Comparison of ENCODE assay signal across 8 cellular contexts in the genomic region with DNA sequence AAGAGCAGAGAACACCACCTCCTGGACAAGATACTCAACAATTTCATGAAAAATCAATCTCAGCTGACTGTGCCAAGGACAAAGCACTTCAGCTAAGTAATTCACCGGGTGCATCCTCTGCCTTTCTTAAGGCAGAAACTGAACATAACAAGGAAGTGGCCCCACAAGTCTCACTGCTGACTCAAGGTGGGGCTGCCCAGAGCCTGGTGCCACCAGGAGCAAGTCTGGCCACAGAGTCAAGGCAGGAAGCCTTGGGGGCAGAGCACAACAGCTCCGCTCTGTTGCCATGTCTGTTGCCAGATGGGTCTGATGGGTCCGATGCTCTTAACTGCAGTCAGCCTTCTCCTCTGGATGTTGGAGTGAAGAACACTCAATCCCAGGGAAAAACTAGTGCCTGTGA.
DNase-seq lines count a peak whose midpoint lies in the region; ATAC-seq and TF ChIP-seq lines count a peak whose summit lies in the region.

No MANE protein-coding gene starts in this region.

- peak overlapping the region; percentile 98 for H3K27ac Mint-ChIP-seq in activated CD4-positive, alpha-beta memory T cell treated with anti-CD3 and anti-CD28 coated beads, Interleukin-2, amount 10 ng/mL, durations not matched to agents 7 days and 5 days
- H3K27ac Mint-ChIP-seq in WTC11: no peak overlapping the region

- no peaks in the 10 kb centered on the region for H3K27me3 ChIP-seq in foreskin keratinocyte

- H3K27me3 Mint-ChIP-seq in activated CD4-positive, alpha-beta memory T cell treated with anti-CD3 and anti-CD28 coated beads, Interleukin-2, amount 10 ng/mL, durations not matched to agents 7 days and 5 days: no peaks in the 10 kb centered on the region
- no peaks in the 10 kb centered on the region for H3K27me3 Mint-ChIP-seq in WTC11 (ENCODE audit: low read depth)

- H3K4me1 ChIP-seq in foreskin keratinocyte: peaks cover 5% of the 10 kb centered on the region

- CTCF ChIA-PET in activated CD4-positive, alpha-beta memory T cell treated with anti-CD3 and anti-CD28 coated beads, Interleukin-2, amount 10 ng/mL, durations not matched to agents 7 days and 5 days (lab: Charles Lee): interaction anchor here (0.6 to 1.9 kb wide), 10 partner anchors 8 to 285 kb away, joined by 3 to 6 read pairs (median 4); no protein-coding TSS in a partner anchor
- CTCF ChIA-PET in WTC11 (lab: Charles Lee): interaction anchor here (1.3 to 1.7 kb wide), 2 partner anchors 250 to 284 kb away, joined by 3 to 4 read pairs; no protein-coding TSS in a partner anchor

- peak; percentile 23 for ATAC-seq in GM21825 (IDR thresholded peaks at IDR 0.05; ENCODE audit: unreplicated experiment)
- no peak for ATAC-seq in HG02610 (IDR thresholded peaks at IDR 0.05; ENCODE audit: unreplicated experiment)
- no peak for ATAC-seq in foreskin keratinocyte
- no peak for ATAC-seq in WTC11
- ATAC-seq in HG03039 (IDR thresholded peaks at IDR 0.05; ENCODE audit: unreplicated experiment): no peak

- peaks cover 66% of the 10 kb centered on the region for H3K36me3 Mint-ChIP-seq in activated CD4-positive, alpha-beta memory T cell treated with anti-CD3 and anti-CD28 coated beads, Interleukin-2, amount 10 ng/mL, durations not matched to agents 7 days and 5 days (ENCODE audit: low read depth)
- peaks cover 22% of the 10 kb centered on the region; the same call in 1 of the 2 replicates for H3K36me3 Mint-ChIP-seq in WTC11

- H3K4me1 Mint-ChIP-seq in activated CD4-positive, alpha-beta memory T cell treated with anti-CD3 and anti-CD28 coated beads, Interleukin-2, amount 10 ng/mL, durations not matched to agents 7 days and 5 days: peaks cover 72% of the 10 kb centered on the region
- peaks cover 20% of the 10 kb centered on the region for H3K4me1 Mint-ChIP-seq in WTC11

- no peaks in the 10 kb centered on the region for H3K9me3 Mint-ChIP-seq in activated CD4-positive, alpha-beta memory T cell treated with anti-CD3 and anti-CD28 coated beads, Interleukin-2, amount 10 ng/mL, durations not matched to agents 7 days and 5 days
- no peaks in the 10 kb centered on the region for H3K9me3 Mint-ChIP-seq in WTC11

- peak; percentile 74 for DNase-seq in activated CD4-positive, alpha-beta memory T cell treated with anti-CD3 and anti-CD28 coated beads, Interleukin-2, amount 10 ng/mL, durations not matched to agents 7 days and 5 days
- DNase-seq in glomerular visceral epithelial cell (ENCODE audit: extremely low spot score) (peak; percentile 68), foreskin keratinocyte (no peak), WTC11 (ENCODE audit: low spot score) (no peak)
- peak; percentile 29 for DNase-seq in stimulated activated CD8-positive, alpha-beta memory T cell treated with anti-CD3 and anti-CD28 coated beads, Interleukin-12 subunit alpha, Interleukin-12 subunit beta, amount 100 ng/mL, for 1 hour (ENCODE audit: low read depth)

- H3K4me3 Mint-ChIP-seq in activated CD4-positive, alpha-beta memory T cell treated with anti-CD3 and anti-CD28 coated beads, Interleukin-2, amount 10 ng/mL, durations not matched to agents 7 days and 5 days: peak overlapping the region; percentile 75
- no peak overlapping the region for H3K4me3 Mint-ChIP-seq in WTC11

- no peak for TF ChIP-seq CTCF in foreskin keratinocyte (conservative IDR thresholded peaks at IDR 0.05)
- TF ChIP-seq CTCF in WTC11 (IDR thresholded peaks at IDR 0.05): no peak

- POLR2A ChIA-PET in activated CD4-positive, alpha-beta memory T cell treated with anti-CD3 and anti-CD28 coated beads, Interleukin-2, amount 10 ng/mL, durations not matched to agents 7 days and 5 days (lab: Charles Lee): interaction anchor here (0.8 to 3.8 kb wide), 13 partner anchors 18 to 264 kb away, joined by 3 to 46 read pairs (median 8); no protein-coding TSS in a partner anchor
- POLR2A ChIA-PET in WTC11 (lab: Charles Lee): no interaction called here

- no peak overlapping the region for H3K27ac ChIP-seq in foreskin keratinocyte

TF ChIP-seq in WTC11, 78 proteins besides CTCF, POLR2A, EP300 and RAD21:
- TF ChIP-seq ZNF263 (CRISPR knock-in tag; IDR thresholded peaks at IDR 0.05; ENCODE audit: low read depth) (no peak), ZNF396 (CRISPR knock-in tag; IDR thresholded peaks at IDR 0.05; ENCODE audit: borderline replicate concordance) (no peak), ATF1 (CRISPR knock-in tag; IDR thresholded peaks at IDR 0.05) (no peak), ZNF317 (CRISPR knock-in tag; IDR thresholded peaks at IDR 0.05; ENCODE audit: borderline replicate concordance, low read depth) (no peak), OVOL2 (CRISPR knock-in tag; IDR thresholded peaks at IDR 0.05; ENCODE audit: borderline replicate concordance) (no peak), CBFB (CRISPR knock-in tag; IDR thresholded peaks at IDR 0.05; ENCODE audit: low read depth) (no peak)
- TF ChIP-seq, protein P1, sequence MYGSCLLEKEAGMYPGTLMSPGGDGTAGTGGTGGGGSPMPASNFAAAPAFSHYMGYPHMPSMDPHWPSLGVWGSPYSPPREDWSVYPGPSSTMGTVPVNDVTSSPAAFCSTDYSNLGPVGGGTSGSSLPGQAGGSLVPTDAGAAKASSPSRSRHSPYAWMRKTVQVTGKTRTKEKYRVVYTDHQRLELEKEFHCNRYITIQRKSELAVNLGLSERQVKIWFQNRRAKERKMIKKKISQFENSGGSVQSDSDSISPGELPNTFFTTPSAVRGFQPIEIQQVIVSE (CRISPR knock-in tag; IDR thresholded peaks at IDR 0.05; ENCODE audit: borderline replicate concordance): no peak
- TF ChIP-seq, protein P2, sequence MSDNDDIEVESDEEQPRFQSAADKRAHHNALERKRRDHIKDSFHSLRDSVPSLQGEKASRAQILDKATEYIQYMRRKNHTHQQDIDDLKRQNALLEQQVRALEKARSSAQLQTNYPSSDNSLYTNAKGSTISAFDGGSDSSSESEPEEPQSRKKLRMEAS (CRISPR knock-in tag; IDR thresholded peaks at IDR 0.05): no peak
- TF ChIP-seq, protein P3, sequence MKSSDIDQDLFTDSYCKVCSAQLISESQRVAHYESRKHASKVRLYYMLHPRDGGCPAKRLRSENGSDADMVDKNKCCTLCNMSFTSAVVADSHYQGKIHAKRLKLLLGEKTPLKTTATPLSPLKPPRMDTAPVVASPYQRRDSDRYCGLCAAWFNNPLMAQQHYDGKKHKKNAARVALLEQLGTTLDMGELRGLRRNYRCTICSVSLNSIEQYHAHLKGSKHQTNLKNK (CRISPR knock-in tag; IDR thresholded peaks at IDR 0.05): no peak
- TF ChIP-seq, protein P4, sequence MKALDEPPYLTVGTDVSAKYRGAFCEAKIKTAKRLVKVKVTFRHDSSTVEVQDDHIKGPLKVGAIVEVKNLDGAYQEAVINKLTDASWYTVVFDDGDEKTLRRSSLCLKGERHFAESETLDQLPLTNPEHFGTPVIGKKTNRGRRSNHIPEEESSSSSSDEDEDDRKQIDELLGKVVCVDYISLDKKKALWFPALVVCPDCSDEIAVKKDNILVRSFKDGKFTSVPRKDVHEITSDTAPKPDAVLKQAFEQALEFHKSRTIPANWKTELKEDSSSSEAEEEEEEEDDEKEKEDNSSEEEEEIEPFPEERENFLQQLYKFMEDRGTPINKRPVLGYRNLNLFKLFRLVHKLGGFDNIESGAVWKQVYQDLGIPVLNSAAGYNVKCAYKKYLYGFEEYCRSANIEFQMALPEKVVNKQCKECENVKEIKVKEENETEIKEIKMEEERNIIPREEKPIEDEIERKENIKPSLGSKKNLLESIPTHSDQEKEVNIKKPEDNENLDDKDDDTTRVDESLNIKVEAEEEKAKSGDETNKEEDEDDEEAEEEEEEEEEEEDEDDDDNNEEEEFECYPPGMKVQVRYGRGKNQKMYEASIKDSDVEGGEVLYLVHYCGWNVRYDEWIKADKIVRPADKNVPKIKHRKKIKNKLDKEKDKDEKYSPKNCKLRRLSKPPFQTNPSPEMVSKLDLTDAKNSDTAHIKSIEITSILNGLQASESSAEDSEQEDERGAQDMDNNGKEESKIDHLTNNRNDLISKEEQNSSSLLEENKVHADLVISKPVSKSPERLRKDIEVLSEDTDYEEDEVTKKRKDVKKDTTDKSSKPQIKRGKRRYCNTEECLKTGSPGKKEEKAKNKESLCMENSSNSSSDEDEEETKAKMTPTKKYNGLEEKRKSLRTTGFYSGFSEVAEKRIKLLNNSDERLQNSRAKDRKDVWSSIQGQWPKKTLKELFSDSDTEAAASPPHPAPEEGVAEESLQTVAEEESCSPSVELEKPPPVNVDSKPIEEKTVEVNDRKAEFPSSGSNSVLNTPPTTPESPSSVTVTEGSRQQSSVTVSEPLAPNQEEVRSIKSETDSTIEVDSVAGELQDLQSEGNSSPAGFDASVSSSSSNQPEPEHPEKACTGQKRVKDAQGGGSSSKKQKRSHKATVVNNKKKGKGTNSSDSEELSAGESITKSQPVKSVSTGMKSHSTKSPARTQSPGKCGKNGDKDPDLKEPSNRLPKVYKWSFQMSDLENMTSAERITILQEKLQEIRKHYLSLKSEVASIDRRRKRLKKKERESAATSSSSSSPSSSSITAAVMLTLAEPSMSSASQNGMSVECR (CRISPR knock-in tag; IDR thresholded peaks at IDR 0.05; ENCODE audit: borderline replicate concordance): no peak
- TF ChIP-seq, protein P5, sequence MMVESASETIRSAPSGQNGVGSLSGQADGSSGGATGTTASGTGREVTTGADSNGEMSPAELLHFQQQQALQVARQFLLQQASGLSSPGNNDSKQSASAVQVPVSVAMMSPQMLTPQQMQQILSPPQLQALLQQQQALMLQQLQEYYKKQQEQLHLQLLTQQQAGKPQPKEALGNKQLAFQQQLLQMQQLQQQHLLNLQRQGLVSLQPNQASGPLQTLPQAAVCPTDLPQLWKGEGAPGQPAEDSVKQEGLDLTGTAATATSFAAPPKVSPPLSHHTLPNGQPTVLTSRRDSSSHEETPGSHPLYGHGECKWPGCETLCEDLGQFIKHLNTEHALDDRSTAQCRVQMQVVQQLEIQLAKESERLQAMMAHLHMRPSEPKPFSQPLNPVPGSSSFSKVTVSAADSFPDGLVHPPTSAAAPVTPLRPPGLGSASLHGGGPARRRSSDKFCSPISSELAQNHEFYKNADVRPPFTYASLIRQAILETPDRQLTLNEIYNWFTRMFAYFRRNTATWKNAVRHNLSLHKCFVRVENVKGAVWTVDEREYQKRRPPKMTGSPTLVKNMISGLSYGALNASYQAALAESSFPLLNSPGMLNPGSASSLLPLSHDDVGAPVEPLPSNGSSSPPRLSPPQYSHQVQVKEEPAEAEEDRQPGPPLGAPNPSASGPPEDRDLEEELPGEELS (CRISPR knock-in tag; IDR thresholded peaks at IDR 0.05): no peak
- TF ChIP-seq, protein P6, sequence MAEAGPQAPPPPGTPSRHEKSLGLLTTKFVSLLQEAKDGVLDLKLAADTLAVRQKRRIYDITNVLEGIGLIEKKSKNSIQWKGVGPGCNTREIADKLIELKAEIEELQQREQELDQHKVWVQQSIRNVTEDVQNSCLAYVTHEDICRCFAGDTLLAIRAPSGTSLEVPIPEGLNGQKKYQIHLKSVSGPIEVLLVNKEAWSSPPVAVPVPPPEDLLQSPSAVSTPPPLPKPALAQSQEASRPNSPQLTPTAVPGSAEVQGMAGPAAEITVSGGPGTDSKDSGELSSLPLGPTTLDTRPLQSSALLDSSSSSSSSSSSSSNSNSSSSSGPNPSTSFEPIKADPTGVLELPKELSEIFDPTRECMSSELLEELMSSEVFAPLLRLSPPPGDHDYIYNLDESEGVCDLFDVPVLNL (CRISPR knock-in tag; IDR thresholded peaks at IDR 0.05; ENCODE audit: borderline replicate concordance, low read depth): no peak

Comparison
In these comparisons a context has a peak if more than half of its experiments do, and no peak if none do; other contexts are left out.
1. DNase-seq: peak in activated CD4-positive, alpha-beta memory T cell treated with anti-CD3 and anti-CD28 coated beads, Interleukin-2, amount 10 ng/mL, durations not matched to agents 7 days and 5 days (single experiment), glomerular visceral epithelial cell (single experiment) and stimulated activated CD8-positive, alpha-beta memory T cell treated with anti-CD3 and anti-CD28 coated beads, Interleukin-12 subunit alpha, Interleukin-12 subunit beta, amount 100 ng/mL, for 1 hour (single experiment); none in foreskin keratinocyte (0 of 2) and WTC11 (single experiment).